In the genomic region with DNA sequence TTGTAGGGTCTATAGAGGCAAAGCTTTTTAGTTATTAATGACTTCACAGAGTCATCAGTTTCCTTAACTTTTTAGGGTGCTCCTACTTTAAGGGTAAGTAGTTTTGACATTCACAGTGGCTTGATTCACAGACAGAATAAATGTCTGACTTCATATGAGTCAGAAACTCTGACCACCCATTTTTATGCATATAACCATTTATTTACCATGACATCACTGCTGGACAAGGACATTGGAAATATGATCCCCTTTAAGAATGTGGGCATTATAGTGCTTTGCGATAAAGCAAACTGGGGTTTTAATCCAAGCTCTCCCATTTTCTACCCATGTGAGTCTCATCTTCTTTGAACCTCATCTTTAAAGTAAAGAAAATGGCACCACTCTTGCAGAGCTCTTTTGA, we compare ENCODE assay signal across 24 cellular contexts.
A peak's percentile ranks its signal among the peaks of the same experiment; 100 is the strongest.
DNase-seq lines count a peak whose midpoint lies in the region; ATAC-seq and TF ChIP-seq lines count a peak whose summit lies in the region.
"Had no signal": no experiment of that assay in that cellular context is flagged by ENCODE, and none has a peak within 500 bp of the region (broad histone marks: within the 10 kb centered on the region; RNA-seq: fewer than 3 reads in every experiment).

No MANE protein-coding gene starts in this region.

- in situ Hi-C loops in mammary epithelial cell (cut with MboI; ENCODE audit: low sequenced_read_pairs in 2 of 2) = loop anchor here (25.0 kb wide), 2 partner anchors 672 to 697 kb away; no protein-coding TSS in a partner anchor

- 100% methylated on average over 1 of the region's 1 CpG for WGBS in mammary epithelial cell (ENCODE audit: low coverage, missing lambda C conversion rate)

- peaks cover 3% of the 10 kb centered on the region for H3K27me3 ChIP-seq in mammary epithelial cell (ENCODE audit: insufficient read depth, low read length)
- H3K27me3 ChIP-seq in breast epithelium = no peaks in the 10 kb centered on the region
- H3K27me3 ChIP-seq: neutrophil, Peyer's patch had no signal

- no peaks in the 10 kb centered on the region for H3K79me2 ChIP-seq in mammary epithelial cell (ENCODE audit: insufficient read depth, low read length)

- TF ChIP-seq CTCF in mammary epithelial cell (conservative IDR thresholded peaks at IDR 0.05 in 1 of 2, IDR thresholded peaks at IDR 0.05 in 1 of 2; ENCODE audit: extremely low read depth in 1 of 2, insufficient read depth in 1 of 2, low read depth in 1 of 2, low read length in 2 of 2) (no peak), breast epithelium (IDR thresholded peaks at IDR 0.05) (no peak), fibroblast of mammary gland (conservative IDR thresholded peaks at IDR 0.05; ENCODE audit: control insufficient read depth, insufficient read depth, low read depth, low read length) (no peak)

- H3K27ac ChIP-seq in mammary epithelial cell (ENCODE audit: insufficient read depth, low read depth, low read length) (no peak overlapping the region), breast epithelium (no peak overlapping the region)
- H3K27ac ChIP-seq: A549, left ventricle myocardium inferior, neutrophil, Peyer's patch had no signal

- dilution Hi-C loops in mammary epithelial cell (cut with HindIII; ENCODE audit: low sequenced_read_pairs) = loop anchor here (5.0 to 10.0 kb wide), 2 partner anchors 33 to 540 kb away; no protein-coding TSS in a partner anchor

- CTCF ChIA-PET in mammary epithelial cell (lab: Charles Lee; ENCODE audit: low non-redundant PET) = no interaction called here

- no peak overlapping the region for H2AFZ ChIP-seq in mammary epithelial cell (ENCODE audit: low read depth, low read length)

- peak; percentile 69; the same call in 2 of the 3 replicates for ATAC-seq in SK-N-SH treated with all-trans-retinoic acid at 6 μM for 48 hours
- no peak for ATAC-seq in HG03175 (IDR thresholded peaks at IDR 0.05; ENCODE audit: unreplicated experiment)
- ATAC-seq in GM21447 (IDR thresholded peaks at IDR 0.05; ENCODE audit: unreplicated experiment) = no peak
- no peak for ATAC-seq in GM19455 (IDR thresholded peaks at IDR 0.05; ENCODE audit: unreplicated experiment)
- ATAC-seq: A549; stimulated activated naive CD8-positive, alpha-beta T cell treated with anti-CD3 and anti-CD28 coated beads, Interleukin-15, amount 100 ng/mL, for 72 hours had no signal

- H3K9me3 ChIP-seq in mammary epithelial cell (replicated peaks; ENCODE audit: insufficient read depth, low read length) (no peaks in the 10 kb centered on the region), breast epithelium (no peaks in the 10 kb centered on the region)
- H3K9me3 ChIP-seq: A549, left ventricle myocardium inferior, neutrophil, Peyer's patch had no signal

- H3K4me3 ChIP-seq in mammary epithelial cell (replicated peaks in 1 of 3; ENCODE audit: insufficient read depth in 1 of 3, low read depth in 2 of 3, low read length in 3 of 3) (no peak overlapping the region), breast epithelium (no peak overlapping the region), fibroblast of mammary gland (ENCODE audit: control insufficient read depth, low read depth, low read length) (no peak overlapping the region)
- H3K4me3 ChIP-seq: A549, left ventricle myocardium inferior, Peyer's patch had no signal

- H3K9ac ChIP-seq in mammary epithelial cell (ENCODE audit: insufficient read depth, low read length) = no peak overlapping the region

- DNase-seq in mammary epithelial cell (peak; percentile 8), breast epithelium (ENCODE audit: low spot score in 2 of 2) (no peak), fibroblast of mammary gland (ENCODE audit: low read depth) (peak; percentile 51), UCSD-AML1 (lab: John Stamatoyannopoulos, UW; ENCODE audit: unreplicated experiment) (no peak)
- DNase-seq: activated CD4-positive, alpha-beta memory T cell treated with anti-CD3 and anti-CD28 coated beads for 36 hours; activated naive CD4-positive, alpha-beta T cell treated with anti-CD3 and anti-CD28 coated beads, Interleukin-2, amount 50 U/mL, for 16 hours; activated T-cell treated with anti-CD3 and anti-CD28 coated beads, Interleukin-2, amount 50 U/mL, for 24 hours; CD4-positive, CD25-positive, alpha-beta regulatory T cell; DMS79 treated with DMSO at 0.1 percent for 48 hours; effector CD4-positive, alpha-beta T cell; HFFc6; left ventricle myocardium inferior; MM.1S; NCI-H2029 treated with DMSO at 0.1 percent for 48 hours; NCI-H526; Peyer's patch; retina; stimulated activated naive CD8-positive, alpha-beta T cell treated with anti-CD3 and anti-CD28 coated beads, Interleukin-15, amount 100 ng/mL, for 72 hours had no signal

- no peaks in the 10 kb centered on the region for H3K36me3 ChIP-seq in mammary epithelial cell (ENCODE audit: insufficient read depth, low read length)
- no peaks in the 10 kb centered on the region for H3K36me3 ChIP-seq in breast epithelium
- H3K36me3 ChIP-seq: left ventricle myocardium inferior, neutrophil, Peyer's patch had no signal

- no peaks in the 10 kb centered on the region for H4K20me1 ChIP-seq in mammary epithelial cell (ENCODE audit: insufficient read depth, low read length)

- H3K4me1 ChIP-seq in mammary epithelial cell (ENCODE audit: insufficient read depth, low read length) (peaks cover 5% of the 10 kb centered on the region), breast epithelium (no peaks in the 10 kb centered on the region)
- H3K4me1 ChIP-seq: A549, left ventricle myocardium inferior, Peyer's patch had no signal

- no peak for TF ChIP-seq POLR2A in breast epithelium (IDR thresholded peaks at IDR 0.05)

- no peak overlapping the region for H3K4me2 ChIP-seq in mammary epithelial cell (ENCODE audit: insufficient read depth, low read depth, low read length)
- H3K4me2 ChIP-seq: A549 had no signal

- BruUV-seq in mammary epithelial cell (replicated peaks; lab: Mats Ljungman, UMichigan) = no TSS peak

- intact Hi-C loops in mammary epithelial cell (cut with micrococcal nuclease) = no loop called here
- intact Hi-C loops in breast epithelium (cut with DNase I; ENCODE audit: low total_unique reads) = loop anchor here (1.0 kb wide), 1 partner anchor 9 kb away; no protein-coding TSS in a partner anchor

TF ChIP-seq in SK-N-SH treated with all-trans-retinoic acid at 6 μM for 48 hours, 23 proteins besides CTCF, POLR2A, EP300 and RAD21:
- TF ChIP-seq, protein P1, sequence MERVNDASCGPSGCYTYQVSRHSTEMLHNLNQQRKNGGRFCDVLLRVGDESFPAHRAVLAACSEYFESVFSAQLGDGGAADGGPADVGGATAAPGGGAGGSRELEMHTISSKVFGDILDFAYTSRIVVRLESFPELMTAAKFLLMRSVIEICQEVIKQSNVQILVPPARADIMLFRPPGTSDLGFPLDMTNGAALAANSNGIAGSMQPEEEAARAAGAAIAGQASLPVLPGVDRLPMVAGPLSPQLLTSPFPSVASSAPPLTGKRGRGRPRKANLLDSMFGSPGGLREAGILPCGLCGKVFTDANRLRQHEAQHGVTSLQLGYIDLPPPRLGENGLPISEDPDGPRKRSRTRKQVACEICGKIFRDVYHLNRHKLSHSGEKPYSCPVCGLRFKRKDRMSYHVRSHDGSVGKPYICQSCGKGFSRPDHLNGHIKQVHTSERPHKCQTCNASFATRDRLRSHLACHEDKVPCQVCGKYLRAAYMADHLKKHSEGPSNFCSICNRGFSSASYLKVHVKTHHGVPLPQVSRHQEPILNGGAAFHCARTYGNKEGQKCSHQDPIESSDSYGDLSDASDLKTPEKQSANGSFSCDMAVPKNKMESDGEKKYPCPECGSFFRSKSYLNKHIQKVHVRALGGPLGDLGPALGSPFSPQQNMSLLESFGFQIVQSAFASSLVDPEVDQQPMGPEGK (CRISPR knock-in tag; IDR thresholded peaks at IDR 0.05; ENCODE audit: borderline replicate concordance) = no peak
- no peak for TF ChIP-seq TSHZ2 (CRISPR knock-in tag; IDR thresholded peaks at IDR 0.05)
- no peak for TF ChIP-seq CSDC2 (CRISPR knock-in tag; IDR thresholded peaks at IDR 0.05)

Comparison
In these comparisons a context has a peak if more than half of its experiments do, and no peak if none do; other contexts are left out.
1. DNase-seq: peak in mammary epithelial cell (single experiment) and fibroblast of mammary gland (single experiment); none in breast epithelium (0 of 2) and UCSD-AML1 (single experiment).